Comparison of ENCODE assay signal across 1 cellular context in genomic region chr2:9630001-9630749, GRCh38.
TF ChIP-seq lines count a peak whose summit lies in the region.

No MANE protein-coding gene starts in this region.

TF ChIP-seq in HepG2, 621 proteins besides CTCF, POLR2A, EP300 and RAD21 (continued from another document and continues in another):
- no peak for TF ChIP-seq DZIP1 (CRISPR knock-in tag; IDR thresholded peaks at IDR 0.05)
- no peak for TF ChIP-seq SNAPC4 (CRISPR knock-in tag; IDR thresholded peaks at IDR 0.05)
- TF ChIP-seq BRCA1 (CRISPR knock-in tag; IDR thresholded peaks at IDR 0.05) = no peak
- no peak for TF ChIP-seq CERS6 (CRISPR knock-in tag; IDR thresholded peaks at IDR 0.05)
- TF ChIP-seq KDM4B (CRISPR knock-in tag; IDR thresholded peaks at IDR 0.05) = no peak
- TF ChIP-seq ZNF451 (CRISPR knock-in tag; IDR thresholded peaks at IDR 0.05) = no peak
- no peak; the same call in none of the 2 replicates for TF ChIP-seq ZNF619 (CRISPR knock-in tag; IDR thresholded peaks at IDR 0.05)
- no peak for TF ChIP-seq NONO (IDR thresholded peaks at IDR 0.05)
- no peak; the same call in 1 of the 2 replicates for TF ChIP-seq NONO (CRISPR knock-in tag; conservative IDR thresholded peaks at IDR 0.05)
- TF ChIP-seq CCDC6 (CRISPR knock-in tag; IDR thresholded peaks at IDR 0.05) = peak; percentile 46; the same call in 1 of the 2 replicates
- TF ChIP-seq ZNF260 (CRISPR knock-in tag; IDR thresholded peaks at IDR 0.05; ENCODE audit: borderline replicate concordance, low read depth) = no peak
- TF ChIP-seq PRMT3 (CRISPR knock-in tag; IDR thresholded peaks at IDR 0.05; ENCODE audit: borderline replicate concordance, low read depth) = 0 out of 2 replicates have a peak, but pooled peaks have one; percentile 35
- no peak for TF ChIP-seq MBNL3 (CRISPR knock-in tag; conservative IDR thresholded peaks at IDR 0.05)
- TF ChIP-seq FOXO1 (CRISPR knock-in tag; IDR thresholded peaks at IDR 0.05) = no peak; the same call in 1 of the 2 replicates
- no peak for TF ChIP-seq ZNF761 (CRISPR knock-in tag; conservative IDR thresholded peaks at IDR 0.05)
- no peak for TF ChIP-seq ZSCAN20 (CRISPR knock-in tag; IDR thresholded peaks at IDR 0.05; ENCODE audit: borderline replicate concordance)
- no peak for TF ChIP-seq ZNF326 (CRISPR knock-in tag; IDR thresholded peaks at IDR 0.05; ENCODE audit: borderline replicate concordance)
- TF ChIP-seq SMAD3 (CRISPR knock-in tag; IDR thresholded peaks at IDR 0.05) = no peak
- TF ChIP-seq CENPX (CRISPR knock-in tag; IDR thresholded peaks at IDR 0.05) = no peak
- peak; percentile 33; the same call in 1 of the 2 replicates for TF ChIP-seq ZNF609 (CRISPR knock-in tag; IDR thresholded peaks at IDR 0.05; ENCODE audit: borderline replicate concordance)
- TF ChIP-seq HNF4A (CRISPR knock-in tag; IDR thresholded peaks at IDR 0.05) = no peak; the same call in 1 of the 2 replicates
- TF ChIP-seq ZNF30 (CRISPR knock-in tag; IDR thresholded peaks at IDR 0.05) = no peak; the same call in 1 of the 2 replicates
- TF ChIP-seq ZNF550 (CRISPR knock-in tag; IDR thresholded peaks at IDR 0.05; ENCODE audit: borderline replicate concordance) = peak; percentile 83; the same call in 1 of the 2 replicates
- TF ChIP-seq YEATS2 (CRISPR knock-in tag; IDR thresholded peaks at IDR 0.05; ENCODE audit: borderline replicate concordance) = no peak
- no peak for TF ChIP-seq ZNF496 (CRISPR knock-in tag; IDR thresholded peaks at IDR 0.05; ENCODE audit: insufficient replicate concordance)
- no peak for TF ChIP-seq NBN (conservative IDR thresholded peaks at IDR 0.05)
- TF ChIP-seq ZBTB49 (CRISPR knock-in tag; IDR thresholded peaks at IDR 0.05; ENCODE audit: borderline replicate concordance) = no peak
- no peak for TF ChIP-seq PLRG1 (conservative IDR thresholded peaks at IDR 0.05)
- no peak for TF ChIP-seq ARID2 (CRISPR knock-in tag; IDR thresholded peaks at IDR 0.05; ENCODE audit: borderline replicate concordance)
- no peak for TF ChIP-seq FOXK2 (IDR thresholded peaks at IDR 0.05)
- no peak; the same call in 1 of the 2 replicates for TF ChIP-seq MTA1 (CRISPR knock-in tag; IDR thresholded peaks at IDR 0.05; ENCODE audit: borderline replicate concordance)
- no peak for TF ChIP-seq POGZ (CRISPR knock-in tag; IDR thresholded peaks at IDR 0.05)
- TF ChIP-seq AHDC1 (CRISPR knock-in tag; IDR thresholded peaks at IDR 0.05; ENCODE audit: borderline replicate concordance) = no peak
- no peak for TF ChIP-seq FOXC1 (CRISPR knock-in tag; IDR thresholded peaks at IDR 0.05; ENCODE audit: borderline replicate concordance)
- no peak for TF ChIP-seq TRIM24 (CRISPR knock-in tag; IDR thresholded peaks at IDR 0.05)
